ENCODE assay signal across 8 cellular contexts in the genomic region with DNA sequence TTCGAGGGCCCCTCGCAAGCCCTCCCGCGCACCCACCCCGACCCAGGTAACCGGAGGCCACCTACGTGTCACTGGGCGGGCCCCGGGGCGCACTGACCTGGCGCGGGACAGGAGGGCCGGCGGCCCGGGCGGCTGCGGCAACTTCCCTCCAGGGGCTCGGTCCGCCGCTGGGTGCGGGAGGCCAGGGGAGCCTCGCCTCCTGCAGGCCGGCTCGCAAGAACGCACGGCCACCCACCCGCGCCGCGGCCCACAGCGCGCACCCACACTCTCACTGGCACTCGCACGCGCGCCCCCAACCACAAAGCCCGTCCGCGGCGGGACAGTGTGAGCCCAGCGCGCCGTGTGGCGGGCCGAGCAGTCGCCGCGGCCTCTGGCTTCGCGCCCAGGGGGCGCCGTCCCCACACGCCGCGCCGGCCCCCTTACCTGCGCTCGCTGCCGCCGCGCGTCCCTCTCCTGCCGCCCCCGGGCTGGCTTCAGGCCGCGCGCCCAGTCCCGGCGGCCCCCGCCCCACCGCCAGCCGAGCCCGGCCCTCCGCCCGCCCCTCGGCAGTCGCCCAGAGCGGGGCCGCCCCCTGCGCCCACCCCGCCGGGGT. TPM values are rescaled to one million over a fixed set of nuclear protein-coding genes. Genes with fewer than 3 reads are reported as not detected.
DNase-seq lines count a peak whose midpoint lies in the region; ATAC-seq, FAIRE-seq and TF ChIP-seq lines count a peak whose summit lies in the region.

No MANE protein-coding gene starts in this region.

- no peak for FAIRE-seq in endothelial cell of umbilical vein (lab: Jason Lieb, UNC)

- no TSS peak for BruUV-seq in endothelial cell of umbilical vein (replicated peaks; lab: Mats Ljungman, UMichigan)

- TF ChIP-seq CTCF in endothelial cell of umbilical vein (IDR thresholded peaks at IDR 0.05; ENCODE audit: extremely low read depth in 1 of 2, insufficient read depth in 1 of 2, low read depth in 1 of 2, low read length in 2 of 2) (no peak), mucosa of descending colon (IDR thresholded peaks at IDR 0.05) (no peak), uterus (IDR thresholded peaks at IDR 0.05) (peak in 1 of 4 experiments; percentile 25)

- H3K9me1 ChIP-seq in endothelial cell of umbilical vein (replicated peaks; ENCODE audit: control insufficient read depth, extremely low read depth, insufficient read depth, low read length): no peaks in the 10 kb centered on the region

- POLR2A ChIA-PET in endothelial cell of umbilical vein (lab: Charles Lee): no interaction called here

- TF ChIP-seq POLR2A in endothelial cell of umbilical vein (IDR thresholded peaks at IDR 0.05; ENCODE audit: low read depth, low read length): no peak
- TF ChIP-seq POLR2A in uterus (IDR thresholded peaks at IDR 0.05): peak in 1 of 2 donors; percentile 11

- no peaks in the 10 kb centered on the region for H4K20me1 ChIP-seq in endothelial cell of umbilical vein (replicated peaks; ENCODE audit: control insufficient read depth, extremely low read depth, insufficient read depth, low read length)

- H3K36me3 ChIP-seq in endothelial cell of umbilical vein (ENCODE audit: control insufficient read depth in 2 of 2, extremely low read depth in 1 of 2, insufficient read depth in 2 of 2, low read length in 2 of 2): no peaks in the 10 kb centered on the region
- no peaks in the 10 kb centered on the region for H3K36me3 ChIP-seq in mucosa of descending colon (ENCODE audit: low read depth)
- H3K36me3 ChIP-seq in uterus: no peaks in the 10 kb centered on the region

- CTCF ChIA-PET in endothelial cell of umbilical vein (lab: Charles Lee): no interaction called here

- peaks cover 23 to 28% of the 10 kb centered on the region in 2 experiments for H3K27me3 ChIP-seq in endothelial cell of umbilical vein (ENCODE audit: control insufficient read depth in 2 of 2, insufficient read depth in 2 of 2, low read length in 2 of 2)
- H3K27me3 ChIP-seq in uterus: peaks cover 0 to 7% of the 10 kb centered on the region in 2 donors

- intact Hi-C loops in endothelial cell of umbilical vein (cut with micrococcal nuclease): loop anchor here (5.0 kb wide), 4 partner anchors 104 to 401 kb away; no protein-coding TSS in a partner anchor
- intact Hi-C loops in mucosa of descending colon (cut with DNase I, micrococcal nuclease): no loop called here
- intact Hi-C loops in uterus (cut with DNase I; ENCODE audit: low total_unique reads): no loop called here

- no peaks in the 10 kb centered on the region for H3K79me2 ChIP-seq in endothelial cell of umbilical vein (ENCODE audit: control insufficient read depth, insufficient read depth, low read length)

- H3K4me2 ChIP-seq in endothelial cell of umbilical vein (ENCODE audit: insufficient read depth, low read length): peak overlapping the region; percentile 61

- H3K9me3 ChIP-seq in endothelial cell of umbilical vein (replicated peaks; ENCODE audit: control insufficient read depth, insufficient read depth, low read length) (no peaks in the 10 kb centered on the region), mucosa of descending colon (no peaks in the 10 kb centered on the region), uterus (no peaks in the 10 kb centered on the region)

- peak overlapping the region; percentile 75 for H2AFZ ChIP-seq in endothelial cell of umbilical vein (ENCODE audit: low read depth, low read length)

- peak overlapping the region; percentile 9 for H3K9ac ChIP-seq in endothelial cell of umbilical vein (replicated peaks; ENCODE audit: extremely low read depth, insufficient read depth, low read length)

- peak; percentile 53 for DNase-seq in AG20443 (ENCODE audit: low spot score)
- peak; percentile 35 to 60 for DNase-seq in NCI-H524 (lab: John Stamatoyannopoulos, UW)
- DNase-seq in endothelial cell of umbilical vein (ENCODE audit: low read depth, low spot score): no peak
- DNase-seq in mucosa of descending colon: peak; percentile 52 to 68 (median 68)
- DNase-seq in uterus: peak in 1 of 2 donors; percentile 43
- no peak for DNase-seq in stimulated activated CD4-positive, alpha-beta T cell treated with anti-CD3 and anti-CD28 coated beads, Interleukin-4, amount 100 ng/mL, for 24 hours

- H3K4me1 ChIP-seq in endothelial cell of umbilical vein (ENCODE audit: control insufficient read depth, extremely low read depth, insufficient read depth, low read length): peaks cover 21% of the 10 kb centered on the region
- H3K4me1 ChIP-seq in mucosa of descending colon (ENCODE audit: low read depth): no peaks in the 10 kb centered on the region
- H3K4me1 ChIP-seq in uterus: no peaks in the 10 kb centered on the region

- H3K27ac ChIP-seq in endothelial cell of umbilical vein (ENCODE audit: insufficient read depth, low read depth, low read length) (no peak overlapping the region), uterus (peak overlapping the region; percentile 83 to 85)

- peak; percentile 50 for ATAC-seq in GM19467 (IDR thresholded peaks at IDR 0.05; ENCODE audit: unreplicated experiment)
- ATAC-seq in mucosa of descending colon: peak; percentile 56
- no peak for ATAC-seq in HG03442 (IDR thresholded peaks at IDR 0.05; ENCODE audit: unreplicated experiment)

- peak overlapping the region; percentile 10 to 61 (median 46) for H3K4me3 ChIP-seq in endothelial cell of umbilical vein (replicated peaks in 1 of 3; ENCODE audit: insufficient read depth in 1 of 3, low read depth in 1 of 3, low read length in 3 of 3)
- peak overlapping the region; percentile 65 for H3K4me3 ChIP-seq in mucosa of descending colon
- H3K4me3 ChIP-seq in uterus: peak overlapping the region; percentile 47 to 57

- dilution Hi-C loops in endothelial cell of umbilical vein (cut with MboI; ENCODE audit: extremely low pct_ligation_motif_present, low sequenced_read_pairs): no loop called here

TF ChIP-seq in endothelial cell of umbilical vein, 7 proteins besides CTCF, POLR2A, EP300 and RAD21:
- TF ChIP-seq FOS (IDR thresholded peaks at IDR 0.05; ENCODE audit: borderline replicate concordance, insufficient read depth, low read length) (no peak), GATA2 (IDR thresholded peaks at IDR 0.05; ENCODE audit: insufficient read depth, insufficient read length, low read depth, low read length) (no peak), JUN (IDR thresholded peaks at IDR 0.05; ENCODE audit: borderline replicate concordance, insufficient read depth, insufficient read length, low read depth) (no peak), MYC (IDR thresholded peaks at IDR 0.05; ENCODE audit: low read depth, low read length) (no peak), EZH2 (IDR thresholded peaks at IDR 0.05; ENCODE audit: borderline replicate concordance, low read depth, low read length, severe bottlenecking) (peak; percentile 45), POLR2AphosphoS5 (IDR thresholded peaks at IDR 0.05; ENCODE audit: insufficient read depth, low read depth, low read length) (no peak)
- TF ChIP-seq, protein P1, sequence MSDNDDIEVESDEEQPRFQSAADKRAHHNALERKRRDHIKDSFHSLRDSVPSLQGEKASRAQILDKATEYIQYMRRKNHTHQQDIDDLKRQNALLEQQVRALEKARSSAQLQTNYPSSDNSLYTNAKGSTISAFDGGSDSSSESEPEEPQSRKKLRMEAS (IDR thresholded peaks at IDR 0.05; ENCODE audit: insufficient read depth, insufficient read length): no peak

RNA-seq across cellular contexts. Expression of a gene that starts 0.4 kb away (rescaled TPM):
- total RNA-seq in endothelial cell of umbilical vein: 0.88 and 2.4 TPM in 2 replicates
- 2.6 and 3.0 TPM in 2 replicates for polyA plus RNA-seq in endothelial cell of umbilical vein
- 1.9 and 2.0 TPM in 2 replicates for polyA plus RNA-seq in endothelial cell of umbilical vein (2011; cell fraction: cytosol; rRNA removed)
- 1.5 and 1.6 TPM in 2 replicates for polyA plus RNA-seq in endothelial cell of umbilical vein (2011; cell fraction: nucleus; rRNA removed)
- polyA plus RNA-seq in endothelial cell of umbilical vein (2012): 6.7 and 8.2 TPM in 2 replicates
- polyA minus RNA-seq in endothelial cell of umbilical vein: 4.3 and 4.9 TPM in 2 replicates
- polyA minus RNA-seq in endothelial cell of umbilical vein (2011; cell fraction: cytosol; rRNA and poly(A)+ RNA removed): not detected
- polyA minus RNA-seq in endothelial cell of umbilical vein (2011; cell fraction: nucleus; rRNA and poly(A)+ RNA removed): 4.0 and 4.2 TPM in 2 replicates
- 10 to 100 TPM; 27.5 to 44.9 (median 30.3) TPM for total RNA-seq in mucosa of descending colon
- 10 to 100 TPM; 12.3 to 68.0 (median 51.0) TPM for total RNA-seq in uterus

Comparison
In these comparisons a context has a peak if more than half of its experiments do, and no peak if none do; other contexts are left out.
1. DNase-seq: peak in AG20443 (single experiment), NCI-H524 (2 of 2) and mucosa of descending colon (3 of 3); none in endothelial cell of umbilical vein (single experiment) and stimulated activated CD4-positive, alpha-beta T cell treated with anti-CD3 and anti-CD28 coated beads, Interleukin-4, amount 100 ng/mL, for 24 hours (single experiment).
2. Peak in every context shown above with its lines, with median percentiles within 50 percentile points of each other: H3K4me3 ChIP-seq.